In the genomic region with DNA sequence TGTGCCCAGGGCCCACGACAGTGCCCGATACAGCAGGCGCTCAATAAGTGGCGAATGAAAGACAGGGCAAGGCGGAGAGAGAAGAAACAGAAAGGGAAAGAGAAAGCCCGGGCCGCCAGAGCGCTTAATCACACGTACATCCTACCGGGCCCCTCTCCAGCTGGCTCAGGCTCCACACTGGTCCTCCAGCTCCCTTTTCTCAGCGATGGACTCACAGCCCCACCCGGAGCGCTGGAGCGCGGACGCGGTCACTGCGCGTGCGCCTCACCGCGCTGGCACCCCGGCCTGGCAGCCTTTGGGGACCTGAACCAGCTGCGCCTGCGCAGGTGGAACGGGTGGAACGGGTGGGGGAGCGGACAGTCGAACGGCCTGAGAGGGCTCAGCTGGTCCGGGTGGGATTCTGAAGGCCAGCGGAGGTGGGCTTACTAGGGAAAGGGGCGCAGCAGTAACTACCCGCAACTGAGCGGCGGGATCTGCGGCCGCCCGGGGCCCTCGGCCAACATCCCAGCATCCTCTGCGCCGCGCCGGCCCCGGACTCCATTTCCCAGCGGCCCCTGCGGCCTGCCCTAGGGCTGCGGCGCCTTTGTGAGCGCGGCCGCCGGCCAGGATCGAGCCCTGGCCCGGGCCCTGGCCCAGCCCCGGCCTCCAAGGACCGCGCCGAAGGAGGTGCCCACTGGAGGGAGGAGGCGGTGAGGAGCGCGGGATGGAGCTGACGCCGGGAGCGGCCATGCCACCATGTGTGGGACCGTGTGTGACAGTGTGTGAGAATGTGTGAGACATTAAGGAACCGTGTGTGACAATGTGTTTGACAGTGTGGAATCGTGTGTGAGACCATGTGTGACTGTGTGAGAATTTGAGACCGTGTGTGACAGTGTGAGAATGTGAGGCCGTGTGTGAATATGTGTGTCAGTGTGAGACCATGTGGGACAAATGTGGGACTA, we compare ENCODE assay signal across 8 cellular contexts. TPM values are rescaled to one million over a fixed set of nuclear protein-coding genes. Genes with fewer than 3 reads are reported as not detected.
DNase-seq lines count a peak whose midpoint lies in the region; ATAC-seq and TF ChIP-seq lines count a peak whose summit lies in the region.

Gene ZNF583 (plus strand): TSS at position 569 of the 941 bp plus-strand sequence. CDS start 2,783 bp downstream, outside the sequence.

- H3K4me1 Mint-ChIP-seq in Caco-2 (ENCODE audit: low read depth, unreplicated experiment): no peaks in the 10 kb centered on the region
- H3K4me1 Mint-ChIP-seq in activated T-cell treated with anti-CD3 and anti-CD28 coated beads, Interleukin-2, amount 50 U/mL, for 72 hours (ENCODE audit: low read depth): peaks cover 31% of the 10 kb centered on the region

- H3K27me3 ChIP-seq in Caco-2 (replicated peaks; ENCODE audit: control insufficient read depth, insufficient read depth, low read length) (no peaks in the 10 kb centered on the region), HUES64 (ENCODE audit: insufficient read depth, low read length) (no peaks in the 10 kb centered on the region), esophagus muscularis mucosa (no peaks in the 10 kb centered on the region), muscle layer of duodenum (ENCODE audit: low read depth, low read length) (no peaks in the 10 kb centered on the region)

- TF ChIP-seq EP300 in esophagus muscularis mucosa (IDR thresholded peaks at IDR 0.05): no peak

- intact Hi-C loops in Caco-2 (cut with micrococcal nuclease; ENCODE audit: unreplicated experiment) (no loop called here), esophagus muscularis mucosa (cut with DNase I) (loop anchor here (10.0 kb wide), 1 partner anchor 191 kb away; the partner anchor contains the start of gene ZNF71)

- H3K9me3 ChIP-seq in Caco-2 (peaks cover 52% of the 10 kb centered on the region), HUES64 (ENCODE audit: insufficient read depth, low read depth, low read length) (peaks cover 54% of the 10 kb centered on the region), esophagus muscularis mucosa (peaks cover 0 to 51% (median 38%) of the 10 kb centered on the region in 4 donors), muscle layer of duodenum (ENCODE audit: control insufficient read depth in 1 of 2, low read length in 2 of 2) (peaks cover 27 to 49% of the 10 kb centered on the region in 2 donors)

- CTCF ChIA-PET in Caco-2 (lab: Charles Lee): no interaction called here

- POLR2A ChIA-PET in Caco-2 (lab: Charles Lee): no interaction called here

- peak within 1 kb of the TSS; percentile 23 for H3K4me3 Mint-ChIP-seq in Caco-2 (ENCODE audit: unreplicated experiment)
- H3K4me3 Mint-ChIP-seq in activated T-cell treated with anti-CD3 and anti-CD28 coated beads, Interleukin-2, amount 50 U/mL, for 72 hours: peak within 1 kb of the TSS; percentile 76 to 81

- 2% methylated on average over 70 of the region's 70 CpGs for WGBS in HUES64
- under 1% methylated on average over 28 of the region's 70 CpGs for WGBS in esophagus muscularis mucosa

- H3K9me3 Mint-ChIP-seq in Caco-2 (ENCODE audit: unreplicated experiment): peaks cover 72% of the 10 kb centered on the region
- peaks cover 39 to 42% of the 10 kb centered on the region in 2 donors for H3K9me3 Mint-ChIP-seq in activated T-cell treated with anti-CD3 and anti-CD28 coated beads, Interleukin-2, amount 50 U/mL, for 72 hours

- TF ChIP-seq POLR2A in esophagus muscularis mucosa (IDR thresholded peaks at IDR 0.05; ENCODE audit: low read depth): no peak

- peak within 1 kb of the TSS; percentile 79 for H3K27ac ChIP-seq in HUES64 (ENCODE audit: low read depth, low read length)
- H3K27ac ChIP-seq in esophagus muscularis mucosa (replicated peaks in 1 of 4): peak within 1 kb of the TSS; percentile 95 to 96 (median 96)
- H3K27ac ChIP-seq in muscle layer of duodenum (ENCODE audit: low read length): peak within 1 kb of the TSS; percentile 83

- H3K27me3 Mint-ChIP-seq in Caco-2 (ENCODE audit: insufficient read depth, unreplicated experiment): no peaks in the 10 kb centered on the region
- H3K27me3 Mint-ChIP-seq in activated T-cell treated with anti-CD3 and anti-CD28 coated beads, Interleukin-2, amount 50 U/mL, for 72 hours (ENCODE audit: low read depth): no peaks in the 10 kb centered on the region

- H3K4me1 ChIP-seq in Caco-2 (no peaks in the 10 kb centered on the region), HUES64 (ENCODE audit: insufficient read depth, low read length) (no peaks in the 10 kb centered on the region), esophagus muscularis mucosa (peaks cover 15 to 21% (median 18%) of the 10 kb centered on the region in 4 donors), muscle layer of duodenum (ENCODE audit: control insufficient read depth in 1 of 2, insufficient read depth in 2 of 2, low read length in 2 of 2) (peaks cover 0 to 15% of the 10 kb centered on the region in 2 donors)

- H3K4me3 ChIP-seq in Caco-2 (ENCODE audit: low read depth, low read length): peak within 1 kb of the TSS; percentile 27
- H3K4me3 ChIP-seq in HUES64 (ENCODE audit: low read length): peak within 1 kb of the TSS; percentile 83
- H3K4me3 ChIP-seq in esophagus muscularis mucosa: peak within 1 kb of the TSS; percentile 71 to 88 (median 80)
- H3K4me3 ChIP-seq in muscle layer of duodenum (ENCODE audit: low read depth in 1 of 2, low read length in 2 of 2): peak within 1 kb of the TSS; percentile 84

- no peaks in the 10 kb centered on the region for H3K36me3 ChIP-seq in Caco-2 (ENCODE audit: control insufficient read depth, insufficient read depth, low read length)
- H3K36me3 ChIP-seq in HUES64 (ENCODE audit: insufficient read depth, low read length): peaks cover 32% of the 10 kb centered on the region
- H3K36me3 ChIP-seq in esophagus muscularis mucosa: peaks cover 23 to 35% (median 31%) of the 10 kb centered on the region in 4 donors
- peaks cover 19 to 43% of the 10 kb centered on the region in 2 donors for H3K36me3 ChIP-seq in muscle layer of duodenum (ENCODE audit: control insufficient read depth in 1 of 2, insufficient read depth in 2 of 2, low read length in 2 of 2)

- H3K9ac ChIP-seq in HUES64 (ENCODE audit: low read depth, low read length): peak within 1 kb of the TSS; percentile 89

- TF ChIP-seq CTCF in Caco-2 (IDR thresholded peaks at IDR 0.05; ENCODE audit: insufficient read depth in 1 of 2, low read depth in 1 of 2, low read length in 1 of 2, severe bottlenecking in 1 of 2, unreplicated experiment in 1 of 2): no peak
- peak in 1 of 3 experiments; percentile 20 for TF ChIP-seq CTCF in esophagus muscularis mucosa (IDR thresholded peaks at IDR 0.05)

- H3K36me3 Mint-ChIP-seq in Caco-2 (ENCODE audit: insufficient read depth, unreplicated experiment): no peaks in the 10 kb centered on the region
- peaks cover 49 to 82% of the 10 kb centered on the region in 2 donors for H3K36me3 Mint-ChIP-seq in activated T-cell treated with anti-CD3 and anti-CD28 coated beads, Interleukin-2, amount 50 U/mL, for 72 hours (ENCODE audit: insufficient read depth in 2 of 2)

- BruUV-seq in Caco-2 (replicated peaks; lab: Mats Ljungman, UMichigan): no TSS peak

- H3K27ac Mint-ChIP-seq in Caco-2 (ENCODE audit: unreplicated experiment): no peak within 1 kb of the TSS
- H3K27ac Mint-ChIP-seq in activated T-cell treated with anti-CD3 and anti-CD28 coated beads, Interleukin-2, amount 50 U/mL, for 72 hours: peak within 1 kb of the TSS; percentile 99

- peak; percentile 21 to 47 for DNase-seq in Caco-2
- DNase-seq in OCI-M2 (lab: John Stamatoyannopoulos, UW; ENCODE audit: unreplicated experiment): peak; percentile 92
- DNase-seq in activated T-cell treated with anti-CD3 and anti-CD28 coated beads, Interleukin-2, amount 50 U/mL, for 72 hours: peak; percentile 92 to 93
- peak; percentile 97 for DNase-seq in esophagus muscularis mucosa (ENCODE audit: extremely low spot score)
- peak; percentile 72 to 85 for DNase-seq in stimulated activated CD8-positive, alpha-beta memory T cell treated with anti-CD3 and anti-CD28 coated beads, Interleukin-7, amount 100 ng/mL, for 1 hour (ENCODE audit: low read depth in 2 of 2)

- ATAC-seq in GM21390 (IDR thresholded peaks at IDR 0.05; ENCODE audit: unreplicated experiment): peak; percentile 68
- ATAC-seq in activated T-cell treated with anti-CD3 and anti-CD28 coated beads, Interleukin-2, amount 50 U/mL, for 72 hours (replicated peaks in 1 of 2): peak; percentile 88

RNA-seq across cellular contexts. Expression of gene ZNF583, which starts in this region (rescaled TPM):
- total RNA-seq in Caco-2 (2022) (not detected in 2 replicates), esophagus muscularis mucosa (10 to 100 TPM in 1 of 4 donors, 1 to 10 TPM in 3; 3.8 to 11.8 (median 6.6) TPM)
- 2.4 TPM for polyA plus RNA-seq in HUES64 (2013, experiment 1 of 2)
- 2.3 TPM for polyA plus RNA-seq in HUES64 (2013, experiment 2 of 2)
- total RNA-seq in activated T-cell treated with anti-CD3 and anti-CD28 coated beads, Interleukin-2, amount 50 U/mL, for 72 hours: 1 to 10 TPM; 2.3 to 2.7 TPM

Comparison
In these comparisons a context has a peak if more than half of its experiments do, and no peak if none do; other contexts are left out.
1. Peak in every context shown above with its lines: DNase-seq, ATAC-seq, H3K4me3 ChIP-seq and H3K27ac ChIP-seq.
2. Peak in DNase-seq and H3K4me3 ChIP-seq in Caco-2; RNA of the gene not detected or under 1 TPM.
3. DNase-seq: peak in every context shown above with its lines; median percentile 97 in esophagus muscularis mucosa; 92 in activated T-cell treated with anti-CD3 and anti-CD28 coated beads, Interleukin-2, amount 50 U/mL, for 72 hours; 92 in OCI-M2; 78 in stimulated activated CD8-positive, alpha-beta memory T cell treated with anti-CD3 and anti-CD28 coated beads, Interleukin-7, amount 100 ng/mL, for 1 hour; 34 in Caco-2.
4. H3K4me3 ChIP-seq: peak in every context shown above with its lines; median percentile 84 in muscle layer of duodenum; 83 in HUES64; 80 in esophagus muscularis mucosa; 27 in Caco-2.